17 cellular contexts compared by ENCODE assay signal in genomic region chr7:76051840-76052239, GRCh38. TPM values are rescaled to one million over a fixed set of nuclear protein-coding genes. Genes with fewer than 3 reads are reported as not detected.
A peak's percentile ranks its signal among the peaks of the same experiment; 100 is the strongest.
DNase-seq lines count a peak whose midpoint lies in the region; ATAC-seq lines count a peak whose summit lies in the region.
"Had no signal": no experiment of that assay in that cellular context is flagged by ENCODE, and none has a peak within 500 bp of the region (broad histone marks: within the 10 kb centered on the region; RNA-seq: fewer than 3 reads in every experiment).

No MANE protein-coding gene starts in this region.

- peaks cover 25 to 53% (median 37%) of the 10 kb centered on the region in 4 donors for H3K4me1 Mint-ChIP-seq in CD4-positive, alpha-beta memory T cell
- H3K4me1 Mint-ChIP-seq in activated T-helper 17 cell treated with anti-CD3 and anti-CD28 coated beads, Interleukin-2, amount 50 U/mL, for 72 hours: peaks cover 27% of the 10 kb centered on the region
- H3K4me1 Mint-ChIP-seq in naive thymus-derived CD8-positive, alpha-beta T cell: peaks cover 20 to 52% (median 43%) of the 10 kb centered on the region in 4 donors

- CTCF ChIA-PET in CD4-positive, alpha-beta memory T cell (lab: Charles Lee; ENCODE audit: partially characterized antibody): no interaction called here

- H3K27me3 ChIP-seq in CD4-positive, alpha-beta memory T cell (ENCODE audit: insufficient read depth, low read length): no peaks in the 10 kb centered on the region
- H3K27me3 ChIP-seq: gastroesophageal sphincter, thyroid gland had no signal

- no peaks in the 10 kb centered on the region for H3K27me3 Mint-ChIP-seq in CD4-positive, alpha-beta memory T cell
- H3K27me3 Mint-ChIP-seq in activated T-helper 17 cell treated with anti-CD3 and anti-CD28 coated beads, Interleukin-2, amount 50 U/mL, for 72 hours: no peaks in the 10 kb centered on the region
- H3K27me3 Mint-ChIP-seq in naive thymus-derived CD8-positive, alpha-beta T cell: no peaks in the 10 kb centered on the region
- H3K27me3 Mint-ChIP-seq: IgD-negative memory B cell had no signal

- peak overlapping the region in 2 of 8 donors; percentile 18 to 20 for H3K4me3 Mint-ChIP-seq in CD4-positive, alpha-beta memory T cell
- H3K4me3 Mint-ChIP-seq in activated T-helper 17 cell treated with anti-CD3 and anti-CD28 coated beads, Interleukin-2, amount 50 U/mL, for 72 hours: no peak overlapping the region
- H3K4me3 Mint-ChIP-seq in naive thymus-derived CD8-positive, alpha-beta T cell: peak overlapping the region in 2 of 10 donors; percentile 1 to 54
- H3K4me3 Mint-ChIP-seq: IgD-negative memory B cell had no signal

- no peak overlapping the region for H3K27ac ChIP-seq in CD4-positive, alpha-beta memory T cell (ENCODE audit: low read depth, low read length)
- H3K27ac ChIP-seq: coronary artery, gastroesophageal sphincter, thyroid gland had no signal

- H3K4me3 ChIP-seq in CD4-positive, alpha-beta memory T cell (ENCODE audit: low read length in 2 of 2): no peak overlapping the region
- H3K4me3 ChIP-seq in Jurkat, Clone E6-1 (ENCODE audit: low read length): no peak overlapping the region
- H3K4me3 ChIP-seq: coronary artery, gastroesophageal sphincter, lung, thyroid gland had no signal

- no peak for ATAC-seq in activated T-helper 17 cell treated with anti-CD3 and anti-CD28 coated beads, Interleukin-2, amount 50 U/mL, for 72 hours (replicated peaks)
- ATAC-seq in naive thymus-derived CD8-positive, alpha-beta T cell: peak in 1 of 2 donors; percentile 24
- ATAC-seq in HG03439 (IDR thresholded peaks at IDR 0.05; ENCODE audit: unreplicated experiment): no peak
- ATAC-seq in HG03565 (IDR thresholded peaks at IDR 0.05; ENCODE audit: unreplicated experiment): no peak
- ATAC-seq: gastroesophageal sphincter had no signal

- peaks cover 22% of the 10 kb centered on the region for H3K36me3 ChIP-seq in CD4-positive, alpha-beta memory T cell (ENCODE audit: insufficient read depth, low read length)

- H3K9me3 ChIP-seq in CD4-positive, alpha-beta memory T cell (ENCODE audit: control insufficient read depth in 1 of 2, low read length in 2 of 2): no peaks in the 10 kb centered on the region
- H3K9me3 ChIP-seq: gastroesophageal sphincter, thyroid gland had no signal

- H3K9me3 Mint-ChIP-seq in CD4-positive, alpha-beta memory T cell: peaks cover 0 to 2% (median 0%) of the 10 kb centered on the region in 8 donors
- no peaks in the 10 kb centered on the region for H3K9me3 Mint-ChIP-seq in activated T-helper 17 cell treated with anti-CD3 and anti-CD28 coated beads, Interleukin-2, amount 50 U/mL, for 72 hours
- no peaks in the 10 kb centered on the region for H3K9me3 Mint-ChIP-seq in naive thymus-derived CD8-positive, alpha-beta T cell
- H3K9me3 Mint-ChIP-seq: IgD-negative memory B cell had no signal

- peak in 4 of 5 donors; percentile 10 to 35 (median 21) for DNase-seq in CD4-positive, alpha-beta memory T cell
- peak; percentile 52 for DNase-seq in Jurkat, Clone E6-1 (ENCODE audit: low read depth, low spot score)
- DNase-seq in naive thymus-derived CD8-positive, alpha-beta T cell: peak in 3 of 10 donors; percentile 4 to 25 (median 12)
- DNase-seq in NCI-H2107 treated with DMSO at 0.1 percent for 48 hours (lab: John Stamatoyannopoulos, UW; ENCODE audit: unreplicated experiment): no peak
- DNase-seq: activated gamma-delta T cell treated with Interleukin-2 at 50 U/mL for 16 hours, DMS 273 treated with DMSO at 0.1 percent for 48 hours, MV-4-11, NCI-H2081, NCI-H526 treated with DMSO at 0.1 percent for 48 hours, thyroid gland had no signal

- H3K36me3 Mint-ChIP-seq in CD4-positive, alpha-beta memory T cell: peaks cover 12 to 49% of the 10 kb centered on the region in 2 donors
- H3K36me3 Mint-ChIP-seq in activated T-helper 17 cell treated with anti-CD3 and anti-CD28 coated beads, Interleukin-2, amount 50 U/mL, for 72 hours (ENCODE audit: low read depth): peaks cover 88% of the 10 kb centered on the region
- H3K36me3 Mint-ChIP-seq in naive thymus-derived CD8-positive, alpha-beta T cell: peaks cover 0 to 49% (median 0%) of the 10 kb centered on the region in 3 donors
- H3K36me3 Mint-ChIP-seq: IgD-negative memory B cell had no signal

- intact Hi-C loops in CD4-positive, alpha-beta memory T cell (cut with micrococcal nuclease): no loop called here

- POLR2A ChIA-PET in CD4-positive, alpha-beta memory T cell (lab: Charles Lee; ENCODE audit: partially characterized antibody): interaction anchor here (0.8 kb wide), 1 partner anchor 57 kb away, joined by 3 read pairs; the partner anchor contains the start of gene TMEM120A
- POLR2A ChIA-PET in naive thymus-derived CD8-positive, alpha-beta T cell (lab: Charles Lee): interaction anchor here (0.6 kb wide), 1 partner anchor 26 kb away, joined by 6 read pairs; no protein-coding TSS in a partner anchor

- peak overlapping the region; percentile 35 to 91 (median 82) for H3K27ac Mint-ChIP-seq in CD4-positive, alpha-beta memory T cell
- peak overlapping the region; percentile 65 for H3K27ac Mint-ChIP-seq in activated T-helper 17 cell treated with anti-CD3 and anti-CD28 coated beads, Interleukin-2, amount 50 U/mL, for 72 hours
- peak overlapping the region in 7 of 10 donors; percentile 29 to 79 (median 36) for H3K27ac Mint-ChIP-seq in naive thymus-derived CD8-positive, alpha-beta T cell

- H3K4me1 ChIP-seq in CD4-positive, alpha-beta memory T cell (ENCODE audit: insufficient read depth, low read length): peaks cover 32% of the 10 kb centered on the region

RNA-seq across cellular contexts. Expression of gene MDH2, which starts 3.9 kb away (rescaled TPM):
- 10 to 100 TPM; 79.8 to 80.1 TPM for total RNA-seq in CD4-positive, alpha-beta memory T cell
- polyA plus RNA-seq in CD4-positive, alpha-beta memory T cell: 100 to 1,000 TPM; 155 to 159 TPM
- 341 TPM for polyA plus RNA-seq in Jurkat, Clone E6-1 (2012; ENCODE audit: insufficient read depth, insufficient read length)
- total RNA-seq in activated T-helper 17 cell treated with anti-CD3 and anti-CD28 coated beads, Interleukin-2, amount 50 U/mL, for 72 hours: 100 to 1,000 TPM; 155 to 231 TPM
- total RNA-seq in naive thymus-derived CD8-positive, alpha-beta T cell: 10 to 100 TPM; 74.8 to 82.0 TPM
- 100 to 1,000 TPM; 131 to 153 (median 149) TPM for polyA plus RNA-seq in naive thymus-derived CD8-positive, alpha-beta T cell

RNA-seq across cellular contexts. Expression of gene STYXL1, which starts 4.0 kb away (rescaled TPM):
- 10 to 100 TPM; 18.9 to 23.9 TPM for total RNA-seq in CD4-positive, alpha-beta memory T cell
- 10 to 100 TPM; 43.5 to 71.0 TPM for polyA plus RNA-seq in CD4-positive, alpha-beta memory T cell
- polyA plus RNA-seq in Jurkat, Clone E6-1 (2012; ENCODE audit: insufficient read depth, insufficient read length): 26.5 TPM
- total RNA-seq in activated T-helper 17 cell treated with anti-CD3 and anti-CD28 coated beads, Interleukin-2, amount 50 U/mL, for 72 hours: 10 to 100 TPM; 31.0 to 31.1 TPM
- total RNA-seq in naive thymus-derived CD8-positive, alpha-beta T cell: 10 to 100 TPM; 21.8 to 25.1 TPM
- polyA plus RNA-seq in naive thymus-derived CD8-positive, alpha-beta T cell: 10 to 100 TPM; 52.7 to 61.9 (median 55.7) TPM

RNA-seq across cellular contexts. Expression of gene TMEM120A, which starts 57.4 kb away (rescaled TPM):
- total RNA-seq in CD4-positive, alpha-beta memory T cell: 10 to 100 TPM; 27.4 to 31.2 TPM
- 10 to 100 TPM; 24.1 to 38.1 TPM for polyA plus RNA-seq in CD4-positive, alpha-beta memory T cell
- polyA plus RNA-seq in Jurkat, Clone E6-1 (2012; ENCODE audit: insufficient read depth, insufficient read length): 53.7 TPM
- 10 to 100 TPM; 30.5 to 51.7 TPM for total RNA-seq in activated T-helper 17 cell treated with anti-CD3 and anti-CD28 coated beads, Interleukin-2, amount 50 U/mL, for 72 hours
- total RNA-seq in naive thymus-derived CD8-positive, alpha-beta T cell: 10 to 100 TPM; 21.5 to 31.4 TPM
- 10 to 100 TPM; 12.2 to 15.6 (median 14.8) TPM for polyA plus RNA-seq in naive thymus-derived CD8-positive, alpha-beta T cell
